ENCODE assay signal across 27 cellular contexts in genomic region chr5:115723224-115723623, GRCh38.
"Had no signal": no experiment of that assay in that cellular context is flagged by ENCODE, and none has a peak within 500 bp of the region (broad histone marks: within the 10 kb centered on the region; RNA-seq: fewer than 3 reads in every experiment).

No MANE protein-coding gene starts in this region.

- H3K4me3 ChIP-seq: esophagus muscularis mucosa, heart left ventricle, left lung, mucosa of descending colon, ovary, transverse colon had no signal

- H3K9me3 ChIP-seq: esophagus muscularis mucosa, heart left ventricle, left lung, mucosa of descending colon, neutrophil, ovary, transverse colon had no signal

- H3K27ac ChIP-seq: esophagus muscularis mucosa, foreskin keratinocyte, left lung, neutrophil, ovary, transverse colon had no signal

- DNase-seq: activated CD4-positive, alpha-beta memory T cell treated with anti-CD3 and anti-CD28 coated beads, Interleukin-2, amount 10 ng/mL, durations not matched to agents 7 days and 5 days; activated CD4-positive, alpha-beta T cell treated with anti-CD3 and anti-CD28 coated beads for 1 hour; activated CD4-positive, alpha-beta T cell treated with anti-CD3 and anti-CD28 coated beads, Interleukin-2, amount 10 ng/mL, durations not matched to agents 7 days and 5 days; activated CD8-positive, alpha-beta memory T cell treated with anti-CD3 and anti-CD28 coated beads, Interleukin-2, amount 50 U/mL, for 48 hours; activated gamma-delta T cell; activated naive CD4-positive, alpha-beta T cell treated with anti-CD3 and anti-CD28 coated beads, Interleukin-2, amount 10 ng/mL, durations not matched to agents 7 days and 5 days; activated naive CD8-positive, alpha-beta T cell treated with anti-CD3 and anti-CD28 coated beads, Interleukin-2, amount 10 ng/mL, durations not matched to agents 7 days and 5 days; activated T-cell treated with anti-CD3 and anti-CD28 coated beads, Interleukin-2, amount 50 U/mL, for 24 hours; dermis blood vessel endothelial cell; effector CD4-positive, alpha-beta T cell; foreskin keratinocyte; heart left ventricle; hypothalamus; immature natural killer cell; left lung; mucosa of descending colon; ovary; stimulated activated CD4-positive, alpha-beta T cell treated with anti-CD3 and anti-CD28 coated beads, Interleukin-4, amount 100 ng/mL, for 4 hours; stimulated activated CD8-positive, alpha-beta memory T cell treated with anti-CD3 and anti-CD28 coated beads, Interleukin-4, amount 100 ng/mL, for 48 hours; stimulated activated naive CD8-positive, alpha-beta T cell treated with anti-CD3 and anti-CD28 coated beads, Interleukin-15, amount 100 ng/mL, for 72 hours; substantia nigra; T-helper 17 cell; transverse colon had no signal

- H3K27me3 ChIP-seq: esophagus muscularis mucosa, heart left ventricle, left lung, neutrophil, ovary, transverse colon had no signal

- H3K4me1 ChIP-seq: foreskin keratinocyte, left lung, transverse colon had no signal

- H3K36me3 ChIP-seq: esophagus muscularis mucosa, heart left ventricle, left lung, neutrophil, ovary, transverse colon had no signal

- ATAC-seq: foreskin keratinocyte; heart left ventricle; left lung; mucosa of descending colon; natural killer cell treated with Interleukin-12 subunit alpha and Interleukin-12 subunit beta and Interleukin-15 and Interleukin-18, amount 100 ng/mL, for 72 hours; stimulated activated memory B cell treated with anti-CD40 and anti-IgM and Interleukin-4, amounts not matched to agents 10 μg/mL and 1 μg/mL and 100 μg/mL, for 72 hours; stimulated activated naive CD8-positive, alpha-beta T cell treated with anti-CD3 and anti-CD28 coated beads, Interleukin-15, amount 100 ng/mL, for 72 hours; T-helper 17 cell had no signal
